In the genomic region with DNA sequence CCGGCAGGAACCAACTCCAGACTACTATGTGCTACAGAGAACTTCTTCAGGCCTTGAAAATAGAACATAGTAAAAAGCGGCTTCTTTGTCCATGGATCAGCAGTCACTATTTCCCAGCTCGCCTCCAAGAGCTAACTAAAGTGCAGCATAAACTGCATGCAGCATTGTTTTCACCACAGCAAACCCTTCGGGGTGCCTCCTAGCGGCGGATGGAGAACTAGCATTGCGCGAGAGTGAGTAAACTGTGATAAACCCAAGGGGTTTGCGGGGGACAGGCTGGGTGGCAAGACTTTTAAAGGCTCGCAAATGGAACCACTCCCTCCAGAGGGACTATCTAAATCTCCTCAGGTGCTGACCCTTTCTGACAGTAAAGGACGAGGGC, we compare ENCODE assay signal across 9 cellular contexts. TPM values are rescaled to one million over a fixed set of nuclear protein-coding genes. Genes with fewer than 3 reads are reported as not detected.
DNase-seq lines count a peak whose midpoint lies in the region; ATAC-seq and TF ChIP-seq lines count a peak whose summit lies in the region.
"Had no signal": no experiment of that assay in that cellular context is flagged by ENCODE, and none has a peak within 500 bp of the region (broad histone marks: within the 10 kb centered on the region; RNA-seq: fewer than 3 reads in every experiment).

No MANE protein-coding gene starts in this region.

- H3K4me1 Mint-ChIP-seq in CD8-positive, alpha-beta T cell (ENCODE audit: low read depth): no peaks in the 10 kb centered on the region

- no peaks in the 10 kb centered on the region for H3K79me2 ChIP-seq in neural cell (replicated peaks; ENCODE audit: insufficient read depth, low read length)

- no peaks in the 10 kb centered on the region for H3K36me3 ChIP-seq in neural cell (ENCODE audit: insufficient read depth, low read length)
- H3K36me3 ChIP-seq in CD8-positive, alpha-beta T cell (ENCODE audit: insufficient read depth, low read length): no peaks in the 10 kb centered on the region
- H3K36me3 ChIP-seq: BLaER1 treated with 17β-estradiol and CSF1 and Interleukin-3, amounts not matched to agents 10 nM and 100 nM had no signal

- TF ChIP-seq RAD21 in neural cell (conservative IDR thresholded peaks at IDR 0.05): peak; percentile 13

- H3K4me2 ChIP-seq in neural cell (ENCODE audit: low read length): no peak overlapping the region
- H3K4me2 ChIP-seq: BLaER1 treated with 17β-estradiol and CSF1 and Interleukin-3, amounts not matched to agents 10 nM and 100 nM had no signal

- H3K4me1 ChIP-seq in CD8-positive, alpha-beta T cell (ENCODE audit: insufficient read depth, low read length): no peaks in the 10 kb centered on the region

- H3K9me3 Mint-ChIP-seq in CD8-positive, alpha-beta T cell: no peaks in the 10 kb centered on the region

- no peak for TF ChIP-seq EP300 in neural cell (conservative IDR thresholded peaks at IDR 0.05; ENCODE audit: poor library complexity, severe bottlenecking)

- H3K27ac Mint-ChIP-seq in CD8-positive, alpha-beta T cell: no peak overlapping the region

- peak; percentile 61 for TF ChIP-seq CTCF in neural cell (IDR thresholded peaks at IDR 0.05; ENCODE audit: poor library complexity, severe bottlenecking)
- TF ChIP-seq CTCF in CD8-positive, alpha-beta T cell (IDR thresholded peaks at IDR 0.05): no peak

- peak; percentile 23 to 56 for DNase-seq in NCI-H524 (lab: John Stamatoyannopoulos, UW)
- DNase-seq in NCI-H524 treated with DMSO at 0.1 percent for 48 hours (lab: John Stamatoyannopoulos, UW): no peak
- peak; percentile 27 for DNase-seq in NCI-H526 treated with DMSO at 0.1 percent for 48 hours (lab: John Stamatoyannopoulos, UW)
- DNase-seq in erythroblast (lab: John Stamatoyannopoulos, UW): peak; percentile 23 to 59
- no peak for DNase-seq in CD8-positive, alpha-beta T cell
- DNase-seq in stimulated activated naive CD4-positive, alpha-beta T cell treated with Interleukin-2 at 50 U/mL for 16 hours (lab: John Stamatoyannopoulos, UW): no peak

- no peak overlapping the region for H3K4me3 Mint-ChIP-seq in CD8-positive, alpha-beta T cell

- intact Hi-C loops in CD8-positive, alpha-beta T cell (cut with DNase I, micrococcal nuclease): no loop called here

- no peak for ATAC-seq in GM21717 (IDR thresholded peaks at IDR 0.05; ENCODE audit: unreplicated experiment)
- no peak for ATAC-seq in CD8-positive, alpha-beta T cell

- H4K20me1 ChIP-seq in neural cell (ENCODE audit: insufficient read depth): no peaks in the 10 kb centered on the region
- H4K20me1 ChIP-seq: BLaER1 treated with 17β-estradiol and CSF1 and Interleukin-3, amounts not matched to agents 10 nM and 100 nM had no signal

- no peaks in the 10 kb centered on the region for H3K36me3 Mint-ChIP-seq in CD8-positive, alpha-beta T cell

- peaks cover 27% of the 10 kb centered on the region for H3K27me3 Mint-ChIP-seq in CD8-positive, alpha-beta T cell (ENCODE audit: low read depth)

- H3F3A ChIP-seq in neural cell (ENCODE audit: insufficient read depth, low read length, poor library complexity, severe bottlenecking): no peaks in the 10 kb centered on the region

- TF ChIP-seq POLR2A in erythroblast (IDR thresholded peaks at IDR 0.05; ENCODE audit: low read length): no peak

- H3K27me3 ChIP-seq in neural cell (ENCODE audit: insufficient read depth, low read depth, low read length): peaks cover 33% of the 10 kb centered on the region
- H3K27me3 ChIP-seq in CD8-positive, alpha-beta T cell (ENCODE audit: insufficient read depth, low read length): no peaks in the 10 kb centered on the region
- H3K27me3 ChIP-seq: BLaER1 treated with 17β-estradiol and CSF1 and Interleukin-3, amounts not matched to agents 10 nM and 100 nM had no signal

- H3K9me2 ChIP-seq in neural cell (ENCODE audit: insufficient read depth, low read length): no peaks in the 10 kb centered on the region

- no peaks in the 10 kb centered on the region for H3K9me3 ChIP-seq in neural cell (ENCODE audit: low read length)
- no peaks in the 10 kb centered on the region for H3K9me3 ChIP-seq in CD8-positive, alpha-beta T cell (ENCODE audit: low read length)

- H3K27ac ChIP-seq in neural cell (ENCODE audit: low read length): no peak overlapping the region
- H3K27ac ChIP-seq in CD8-positive, alpha-beta T cell (ENCODE audit: low read depth, low read length): no peak overlapping the region
- H3K27ac ChIP-seq: BLaER1 treated with 17β-estradiol and CSF1 and Interleukin-3, amounts not matched to agents 10 nM and 100 nM had no signal

- POLR2A ChIA-PET in CD8-positive, alpha-beta T cell (lab: Charles Lee): no interaction called here

- H3K9ac ChIP-seq in neural cell (ENCODE audit: low read length): no peak overlapping the region
- H3K9ac ChIP-seq: BLaER1 treated with 17β-estradiol and CSF1 and Interleukin-3, amounts not matched to agents 10 nM and 100 nM had no signal

- H3K4me3 ChIP-seq in neural cell (ENCODE audit: low read length): peak overlapping the region; percentile 62
- no peak overlapping the region for H3K4me3 ChIP-seq in CD8-positive, alpha-beta T cell (ENCODE audit: low read depth, low read length)
- H3K4me3 ChIP-seq: BLaER1 treated with 17β-estradiol and CSF1 and Interleukin-3, amounts not matched to agents 10 nM and 100 nM had no signal

- H2AFZ ChIP-seq in neural cell (ENCODE audit: low read depth, low read length): no peak overlapping the region

- CTCF ChIA-PET in CD8-positive, alpha-beta T cell (lab: Charles Lee): no interaction called here

TF ChIP-seq in neural cell, 6 proteins besides CTCF, POLR2A, EP300 and RAD21:
- peak; percentile 32 for TF ChIP-seq SMC3 (conservative IDR thresholded peaks at IDR 0.05; ENCODE audit: poor library complexity)
- TF ChIP-seq TAF1 (IDR thresholded peaks at IDR 0.05; ENCODE audit: low read depth): no peak

RNA-seq across cellular contexts. Expression of a gene that starts 21.6 kb away (rescaled TPM):
- polyA plus RNA-seq in neural cell: not detected in 2 replicates
- polyA minus RNA-seq in neural cell: not detected in 2 replicates
- not detected for total RNA-seq in CD8-positive, alpha-beta T cell

Comparison
In these comparisons a context has a peak if more than half of its experiments do, and no peak if none do; other contexts are left out.
1. DNase-seq: peak in NCI-H524 (2 of 2), NCI-H526 treated with DMSO at 0.1 percent for 48 hours (single experiment) and erythroblast (2 of 2); none in NCI-H524 treated with DMSO at 0.1 percent for 48 hours (single experiment), CD8-positive, alpha-beta T cell (0 of 7) and stimulated activated naive CD4-positive, alpha-beta T cell treated with Interleukin-2 at 50 U/mL for 16 hours (single experiment).